Comparison of ENCODE assay signal across 19 cellular contexts in the genomic region with DNA sequence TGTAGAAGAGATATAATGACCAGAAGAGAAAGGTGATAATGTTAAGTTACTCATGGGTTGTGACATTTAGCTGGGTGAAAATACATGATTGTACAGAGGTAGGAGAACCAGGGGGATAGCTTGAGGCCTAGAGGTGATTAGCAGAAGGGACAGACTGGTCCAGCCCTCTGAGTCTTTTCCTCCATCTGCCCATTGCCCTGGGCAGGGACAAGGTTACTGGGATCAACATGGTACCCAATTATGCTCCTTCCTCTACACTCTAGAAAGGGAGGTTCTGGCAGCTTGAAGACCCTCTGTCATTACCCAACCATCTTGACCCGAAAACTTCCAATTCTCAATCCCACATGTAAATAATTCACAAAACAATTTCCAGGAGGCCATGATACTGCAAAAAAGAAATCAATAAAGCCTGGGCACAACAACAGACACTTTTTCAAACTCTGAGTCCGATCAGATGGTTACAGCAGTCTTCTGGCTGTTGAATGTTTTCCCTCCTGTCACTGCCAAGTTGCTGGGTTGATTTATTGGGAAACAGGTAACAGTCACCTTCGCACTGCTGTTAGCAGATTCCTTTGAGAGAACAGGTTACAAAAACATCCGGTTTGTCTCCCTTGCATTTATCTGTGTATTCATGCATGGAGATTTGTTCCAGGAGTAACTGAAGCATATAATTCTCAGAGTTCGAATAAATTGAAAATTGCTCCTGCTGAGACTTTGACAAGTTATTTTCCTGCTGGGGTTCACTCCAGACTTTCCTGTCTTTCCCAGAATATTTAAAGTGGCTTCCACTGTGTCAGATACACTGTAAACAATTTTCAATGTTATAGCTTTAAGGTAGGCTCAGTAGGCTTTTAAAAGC.
DNase-seq lines count a peak whose midpoint lies in the region; ATAC-seq, FAIRE-seq and TF ChIP-seq lines count a peak whose summit lies in the region.
"Had no signal": no experiment of that assay in that cellular context is flagged by ENCODE, and none has a peak within 500 bp of the region (broad histone marks: within the 10 kb centered on the region; RNA-seq: fewer than 3 reads in every experiment).

No MANE protein-coding gene starts in this region.

- ATAC-seq in pancreas = peak; percentile 83 to 92 (median 86)
- ATAC-seq: SK-N-SH treated with all-trans-retinoic acid at 6 μM for 48 hours had no signal

- no peak overlapping the region for H3K4me3 ChIP-seq in pancreas
- H3K4me3 ChIP-seq: GM12878, PC-9 had no signal

- DNase-seq in NCI-H1417 (lab: John Stamatoyannopoulos, UW) (peak in 2 of 3 experiments; percentile 13 to 50), NCI-H1417 treated with DMSO at 0.1 percent for 48 hours (lab: John Stamatoyannopoulos, UW) (no peak), NCI-H345 (lab: John Stamatoyannopoulos, UW) (peak; percentile 44), kidney glomerular epithelial cell (lab: John Stamatoyannopoulos, UW) (peak; percentile 22), pancreas (peak in 2 of 6 donors; percentile 20 to 35), cerebellum (ENCODE audit: low spot score) (no peak), cortex of kidney (lab: John Stamatoyannopoulos, UW) (no peak), GM19239 (ENCODE audit: insufficient read length, low spot score) (no peak)
- DNase-seq: 8988T, GF-D8, H7, MV-4-11, NCI-H2171 treated with DMSO at 0.1 percent for 48 hours, PC-9, SIG-M5 had no signal

- FAIRE-seq in pancreas (lab: Jason Lieb, UNC) (no peak), GM19239 (lab: Jason Lieb, UNC) (no peak)
- FAIRE-seq: GM12878 had no signal

- TF ChIP-seq CTCF in pancreas (IDR thresholded peaks at IDR 0.05) = no peak

- peaks cover 7 to 17% (median 8%) of the 10 kb centered on the region in 3 donors for H3K4me1 ChIP-seq in pancreas

- no peaks in the 10 kb centered on the region for H3K27me3 ChIP-seq in pancreas

- H3K27ac ChIP-seq in pancreas = peak overlapping the region in 2 of 4 donors; percentile 25 to 49
- H3K27ac ChIP-seq: KMS-11, PC-9, RWPE1 had no signal

- no peaks in the 10 kb centered on the region for H3K9me3 ChIP-seq in pancreas

- WGBS in pancreas, 2 donors = 11 to 13% methylated on average over 5 of the region's 5 CpGs

- no peaks in the 10 kb centered on the region for H3K36me3 ChIP-seq in pancreas

- intact Hi-C loops in pancreas (cut with DNase I) = no loop called here

Comparison
In these comparisons a context has a peak if more than half of its experiments do, and no peak if none do; other contexts are left out.
1. DNase-seq: peak in NCI-H1417 (2 of 3), NCI-H345 (single experiment) and kidney glomerular epithelial cell (single experiment); none in NCI-H1417 treated with DMSO at 0.1 percent for 48 hours (single experiment), cerebellum (single experiment), cortex of kidney (single experiment) and GM19239 (single experiment).